ENCODE assay signal across 8 cellular contexts in genomic region chr9:36485647-36486453, GRCh38.
DNase-seq lines count a peak whose midpoint lies in the region; ATAC-seq and TF ChIP-seq lines count a peak whose summit lies in the region.

No MANE protein-coding gene starts in this region.

- H3K4me2 ChIP-seq in MM.1S (ENCODE audit: low read depth, low read length) = peak overlapping the region; percentile 89

- H3K4me3 ChIP-seq in MM.1S (ENCODE audit: low read length) = peak overlapping the region; percentile 98
- peak overlapping the region; percentile 92 for H3K4me3 ChIP-seq in mucosa of descending colon

- H3K9me3 ChIP-seq in MM.1S (replicated peaks; ENCODE audit: insufficient read depth, low read length) = no peaks in the 10 kb centered on the region
- no peaks in the 10 kb centered on the region for H3K9me3 ChIP-seq in mucosa of descending colon

- no peak for TF ChIP-seq CTCF in MM.1S (IDR thresholded peaks at IDR 0.05; ENCODE audit: low read length)
- TF ChIP-seq CTCF in mucosa of descending colon (IDR thresholded peaks at IDR 0.05) = no peak

- intact Hi-C loops in mucosa of descending colon (cut with DNase I, micrococcal nuclease) = no loop called here

- no peaks in the 10 kb centered on the region for H4K20me1 ChIP-seq in MM.1S (ENCODE audit: insufficient read depth, low read length)

- DNase-seq in ELR (ENCODE audit: low read depth) = peak; percentile 53
- DNase-seq in MM.1S = no peak
- peak; percentile 43 for DNase-seq in cerebellar cortex (ENCODE audit: low spot score)
- DNase-seq in mucosa of descending colon = peak in 1 of 3 donors; percentile 32
- DNase-seq in effector CD8-positive, alpha-beta T cell (lab: John Stamatoyannopoulos, UW) = no peak

- ATAC-seq in mucosa of descending colon = no peak
- ATAC-seq in HG03432 (IDR thresholded peaks at IDR 0.05; ENCODE audit: unreplicated experiment) = no peak
- no peak for ATAC-seq in HG03039 (IDR thresholded peaks at IDR 0.05; ENCODE audit: unreplicated experiment)
- no peak for ATAC-seq in HG02678 (IDR thresholded peaks at IDR 0.05; ENCODE audit: unreplicated experiment)

- peak overlapping the region; percentile 89; the same call in 1 of the 2 replicates for H2AFZ ChIP-seq in MM.1S (ENCODE audit: low read length)

- H3F3A ChIP-seq in MM.1S (ENCODE audit: insufficient read depth, low read length) = peaks cover 9% of the 10 kb centered on the region

- no peaks in the 10 kb centered on the region for H3K9me2 ChIP-seq in MM.1S (replicated peaks; ENCODE audit: insufficient read depth, low read length)

- H3K36me3 ChIP-seq in MM.1S (replicated peaks; ENCODE audit: insufficient read depth, low read length) = 0 out of 2 replicates have a peak, but pooled peaks cover 2% of the 10 kb centered on the region
- H3K36me3 ChIP-seq in mucosa of descending colon (ENCODE audit: low read depth) = no peaks in the 10 kb centered on the region

- H3K79me2 ChIP-seq in MM.1S (ENCODE audit: low read length) = peaks cover 54% of the 10 kb centered on the region

- peak overlapping the region; percentile 79; the same call in 1 of the 2 replicates for H3K9ac ChIP-seq in MM.1S (ENCODE audit: low read length)

- H3K27ac ChIP-seq in MM.1S (ENCODE audit: low read length) = peak overlapping the region; percentile 34; the same call in 1 of the 2 replicates

- no peaks in the 10 kb centered on the region for H3K27me3 ChIP-seq in MM.1S (replicated peaks; ENCODE audit: insufficient read depth, low read length)

- peaks cover 16% of the 10 kb centered on the region for H3K4me1 ChIP-seq in MM.1S (ENCODE audit: low read length)
- H3K4me1 ChIP-seq in mucosa of descending colon (ENCODE audit: low read depth) = peaks cover 9% of the 10 kb centered on the region

Comparison
In these comparisons a context has a peak if more than half of its experiments do, and no peak if none do; other contexts are left out.
1. DNase-seq: peak in ELR (single experiment) and cerebellar cortex (single experiment); none in MM.1S (single experiment) and effector CD8-positive, alpha-beta T cell (single experiment).